ENCODE assay signal across 36 cellular contexts in genomic region chrX:30995060-30995700, GRCh38.
"Had no signal": no experiment of that assay in that cellular context is flagged by ENCODE, and none has a peak within 500 bp of the region (broad histone marks: within the 10 kb centered on the region; RNA-seq: fewer than 3 reads in every experiment).

No MANE protein-coding gene starts in this region.

- H3K4me3 ChIP-seq: adrenal gland, ascending aorta, breast epithelium, cardiac muscle cell, coronary artery, dorsolateral prefrontal cortex, esophagus muscularis mucosa, gastrocnemius medialis, heart right ventricle, hepatocyte had no signal

- H3K36me3 ChIP-seq: adrenal gland, ascending aorta, breast epithelium, cardiac muscle cell, esophagus muscularis mucosa, gastrocnemius medialis, heart right ventricle had no signal

- H3K27ac ChIP-seq: adrenal gland, ascending aorta, breast epithelium, cardiac muscle cell, coronary artery, dorsolateral prefrontal cortex, esophagus muscularis mucosa, foreskin keratinocyte, gastrocnemius medialis, heart right ventricle, hepatocyte had no signal

- H3K27me3 Mint-ChIP-seq: activated CD4-positive, alpha-beta memory T cell treated with anti-CD3 and anti-CD28 coated beads for 36 hours; activated CD4-positive, alpha-beta T cell treated with anti-CD3 and anti-CD28 coated beads for 36 hours; activated CD4-positive, alpha-beta T cell treated with anti-CD3 and anti-CD28 coated beads, Interleukin-2, amount 10 ng/mL, durations not matched to agents 24 days and 14 days; activated naive CD4-positive, alpha-beta T cell treated with anti-CD3 and anti-CD28 coated beads, Interleukin-2, amount 50 U/mL, for 24 hours; activated naive CD8-positive, alpha-beta T cell treated with anti-CD3 and anti-CD28 coated beads for 36 hours; activated naive CD8-positive, alpha-beta T cell treated with anti-CD3 and anti-CD28 coated beads, Interleukin-2, amount 50 U/mL, for 24 hours; brain; central memory CD8-positive, alpha-beta T cell; effector memory CD8-positive, alpha-beta T cell had no signal

- H2AFZ ChIP-seq: hepatocyte had no signal

- H3K79me2 ChIP-seq: hepatocyte had no signal

- H3K27me3 ChIP-seq: ascending aorta, cardiac muscle cell, esophagus muscularis mucosa, foreskin keratinocyte, gastrocnemius medialis, hepatocyte had no signal

- H3K4me1 ChIP-seq: adrenal gland, ascending aorta, breast epithelium, esophagus muscularis mucosa, foreskin keratinocyte, gastrocnemius medialis had no signal

- H3K36me3 Mint-ChIP-seq: activated CD4-positive, alpha-beta memory T cell treated with anti-CD3 and anti-CD28 coated beads for 36 hours; activated CD8-positive, alpha-beta memory T cell treated with anti-CD3 and anti-CD28 coated beads, Interleukin-2, amount 10 ng/mL, durations not matched to agents 7 days and 5 days; activated naive CD4-positive, alpha-beta T cell treated with anti-CD3 and anti-CD28 coated beads, Interleukin-2, amount 50 U/mL, for 24 hours; activated naive CD8-positive, alpha-beta T cell treated with anti-CD3 and anti-CD28 coated beads for 36 hours; brain had no signal

- H3K9me3 ChIP-seq: adrenal gland, ascending aorta, breast epithelium, esophagus muscularis mucosa, gastrocnemius medialis, heart right ventricle had no signal

- H3K9me3 Mint-ChIP-seq: activated CD4-positive, alpha-beta memory T cell treated with anti-CD3 and anti-CD28 coated beads for 36 hours; activated CD4-positive, alpha-beta T cell treated with anti-CD3 and anti-CD28 coated beads, Interleukin-2, amount 10 ng/mL, durations not matched to agents 24 days and 14 days; activated naive CD4-positive, alpha-beta T cell treated with anti-CD3 and anti-CD28 coated beads for 36 hours; activated naive CD4-positive, alpha-beta T cell treated with anti-CD3 and anti-CD28 coated beads, Interleukin-2, amount 50 U/mL, for 24 hours; activated naive CD8-positive, alpha-beta T cell treated with anti-CD3 and anti-CD28 coated beads for 36 hours; activated naive CD8-positive, alpha-beta T cell treated with anti-CD3 and anti-CD28 coated beads, Interleukin-2, amount 50 U/mL, for 24 hours; activated T-helper 1 cell treated with anti-CD3 and anti-CD28 coated beads, Interleukin-12 subunit alpha, Interleukin-12 subunit beta, Interleukin-2, Interleukin-4 antibody, amounts not matched to agents 30 ng/mL and 10 ng/mL and 1 ng/mL, durations not matched to agents 14 hours and 24 hours and 36 hours; activated T-helper 2 cell treated with anti-CD3 and anti-CD28 coated beads, Interferon-gamma antibody, Interleukin-2, Interleukin-4, amounts not matched to agents 10 μg/mL and 5 μg/mL and 100 μg/mL, durations not matched to agents 14 hours and 24 hours and 36 hours; central memory CD8-positive, alpha-beta T cell; dendritic cell treated with granulocyte-macrophage colony-stimulating factor and Interleukin-4, amounts not matched to agents 40 ng/mL and 50 ng/mL, for 4 days; effector memory CD8-positive, alpha-beta T cell had no signal

- DNase-seq: activated CD4-positive, alpha-beta memory T cell treated with anti-CD3 and anti-CD28 coated beads for 36 hours; activated CD4-positive, alpha-beta T cell treated with anti-CD3 and anti-CD28 coated beads for 36 hours; activated CD4-positive, alpha-beta T cell treated with anti-CD3 and anti-CD28 coated beads, Interleukin-2, amount 10 ng/mL, durations not matched to agents 24 days and 14 days; activated CD4-positive, CD25-positive, alpha-beta regulatory T cell; activated CD4-positive, CD25-positive, alpha-beta regulatory T cell treated with anti-CD3 and anti-CD28 coated beads, Interleukin-2, amount 50 U/mL, for 72 hours; activated CD8-positive, alpha-beta memory T cell treated with anti-CD3 and anti-CD28 coated beads, Interleukin-2, amount 10 ng/mL, durations not matched to agents 7 days and 5 days; activated CD8-positive, alpha-beta memory T cell treated with anti-CD3 and anti-CD28 coated beads, Interleukin-2, amount 50 U/mL, for 4 hours; activated CD8-positive, alpha-beta T cell treated with anti-CD3 and anti-CD28 coated beads, Interleukin-2, amount 10 ng/mL, durations not matched to agents 7 days and 5 days; activated effector memory CD4-positive, alpha-beta T cell treated with anti-CD3 and anti-CD28 coated beads, Interleukin-2, amount 50 U/mL, for 16 hours; activated naive CD4-positive, alpha-beta T cell treated with anti-CD3 and anti-CD28 coated beads for 36 hours; activated naive CD8-positive, alpha-beta T cell treated with anti-CD3 and anti-CD28 coated beads for 36 hours; activated naive CD8-positive, alpha-beta T cell treated with anti-CD3 and anti-CD28 coated beads, Interleukin-2, amount 50 U/mL, for 24 hours; activated T-cell treated with anti-CD3 and anti-CD28 coated beads, Interleukin-2, amount 50 U/mL, for 1 hour; activated T-cell treated with anti-CD3 and anti-CD28 coated beads, Interleukin-2, amount 50 U/mL, for 48 hours; adrenal gland; amygdala; dorsolateral prefrontal cortex; effector memory CD8-positive, alpha-beta T cell; erythroblast; foreskin keratinocyte; gastrocnemius medialis; glutamatergic neuron; heart right ventricle; T1000 had no signal

- H3K4me2 ChIP-seq: hepatocyte had no signal

- H3K4me3 Mint-ChIP-seq: activated CD4-positive, alpha-beta memory T cell treated with anti-CD3 and anti-CD28 coated beads for 36 hours; activated CD4-positive, alpha-beta T cell treated with anti-CD3 and anti-CD28 coated beads for 36 hours; activated CD4-positive, alpha-beta T cell treated with anti-CD3 and anti-CD28 coated beads, Interleukin-2, amount 10 ng/mL, durations not matched to agents 24 days and 14 days; activated CD8-positive, alpha-beta memory T cell treated with anti-CD3 and anti-CD28 coated beads, Interleukin-2, amount 10 ng/mL, durations not matched to agents 7 days and 5 days; activated CD8-positive, alpha-beta T cell treated with anti-CD3 and anti-CD28 coated beads, Interleukin-2, amount 10 ng/mL, durations not matched to agents 7 days and 5 days; activated naive CD4-positive, alpha-beta T cell treated with anti-CD3 and anti-CD28 coated beads for 36 hours; activated naive CD4-positive, alpha-beta T cell treated with anti-CD3 and anti-CD28 coated beads, Interleukin-2, amount 50 U/mL, for 24 hours; activated naive CD8-positive, alpha-beta T cell treated with anti-CD3 and anti-CD28 coated beads for 36 hours; activated naive CD8-positive, alpha-beta T cell treated with anti-CD3 and anti-CD28 coated beads, Interleukin-2, amount 50 U/mL, for 24 hours; activated T-helper 1 cell treated with anti-CD3 and anti-CD28 coated beads, Interleukin-12 subunit alpha, Interleukin-12 subunit beta, Interleukin-2, Interleukin-4 antibody, amounts not matched to agents 30 ng/mL and 10 ng/mL and 1 ng/mL, durations not matched to agents 14 hours and 24 hours and 36 hours; brain; central memory CD8-positive, alpha-beta T cell; dendritic cell treated with granulocyte-macrophage colony-stimulating factor and Interleukin-4, amounts not matched to agents 40 ng/mL and 50 ng/mL, for 4 days; effector memory CD8-positive, alpha-beta T cell had no signal

- ATAC-seq: activated CD8-positive, alpha-beta memory T cell treated with anti-CD3 and anti-CD28 coated beads, Interleukin-2, amount 10 ng/mL, durations not matched to agents 7 days and 5 days; activated CD8-positive, alpha-beta T cell treated with anti-CD3 and anti-CD28 coated beads, Interleukin-2, amount 10 ng/mL, durations not matched to agents 7 days and 5 days; activated naive CD8-positive, alpha-beta T cell treated with anti-CD3 and anti-CD28 coated beads, Interleukin-2, amount 50 U/mL, for 24 hours; effector memory CD8-positive, alpha-beta T cell; foreskin keratinocyte; gastrocnemius medialis; heart right ventricle had no signal

- H3K27ac Mint-ChIP-seq: activated CD4-positive, alpha-beta memory T cell treated with anti-CD3 and anti-CD28 coated beads for 36 hours; activated CD4-positive, alpha-beta T cell treated with anti-CD3 and anti-CD28 coated beads for 36 hours; activated CD4-positive, alpha-beta T cell treated with anti-CD3 and anti-CD28 coated beads, Interleukin-2, amount 10 ng/mL, durations not matched to agents 24 days and 14 days; activated CD8-positive, alpha-beta memory T cell treated with anti-CD3 and anti-CD28 coated beads, Interleukin-2, amount 10 ng/mL, durations not matched to agents 7 days and 5 days; activated CD8-positive, alpha-beta T cell treated with anti-CD3 and anti-CD28 coated beads, Interleukin-2, amount 10 ng/mL, durations not matched to agents 7 days and 5 days; activated naive CD4-positive, alpha-beta T cell treated with anti-CD3 and anti-CD28 coated beads for 36 hours; activated naive CD4-positive, alpha-beta T cell treated with anti-CD3 and anti-CD28 coated beads, Interleukin-2, amount 50 U/mL, for 24 hours; activated naive CD8-positive, alpha-beta T cell treated with anti-CD3 and anti-CD28 coated beads for 36 hours; activated naive CD8-positive, alpha-beta T cell treated with anti-CD3 and anti-CD28 coated beads, Interleukin-2, amount 50 U/mL, for 24 hours; activated T-helper 1 cell treated with anti-CD3 and anti-CD28 coated beads, Interleukin-12 subunit alpha, Interleukin-12 subunit beta, Interleukin-2, Interleukin-4 antibody, amounts not matched to agents 30 ng/mL and 10 ng/mL and 1 ng/mL, durations not matched to agents 14 hours and 24 hours and 36 hours; brain; dendritic cell treated with granulocyte-macrophage colony-stimulating factor and Interleukin-4, amounts not matched to agents 40 ng/mL and 50 ng/mL, for 4 days; effector memory CD8-positive, alpha-beta T cell had no signal

- H3K4me1 Mint-ChIP-seq: activated CD4-positive, alpha-beta T cell treated with anti-CD3 and anti-CD28 coated beads, Interleukin-2, amount 10 ng/mL, durations not matched to agents 24 days and 14 days; activated naive CD4-positive, alpha-beta T cell treated with anti-CD3 and anti-CD28 coated beads, Interleukin-2, amount 50 U/mL, for 24 hours; activated naive CD8-positive, alpha-beta T cell treated with anti-CD3 and anti-CD28 coated beads for 36 hours; activated naive CD8-positive, alpha-beta T cell treated with anti-CD3 and anti-CD28 coated beads, Interleukin-2, amount 50 U/mL, for 24 hours; central memory CD8-positive, alpha-beta T cell had no signal
